Comparison of ENCODE assay signal across 10 cellular contexts in the genomic region with DNA sequence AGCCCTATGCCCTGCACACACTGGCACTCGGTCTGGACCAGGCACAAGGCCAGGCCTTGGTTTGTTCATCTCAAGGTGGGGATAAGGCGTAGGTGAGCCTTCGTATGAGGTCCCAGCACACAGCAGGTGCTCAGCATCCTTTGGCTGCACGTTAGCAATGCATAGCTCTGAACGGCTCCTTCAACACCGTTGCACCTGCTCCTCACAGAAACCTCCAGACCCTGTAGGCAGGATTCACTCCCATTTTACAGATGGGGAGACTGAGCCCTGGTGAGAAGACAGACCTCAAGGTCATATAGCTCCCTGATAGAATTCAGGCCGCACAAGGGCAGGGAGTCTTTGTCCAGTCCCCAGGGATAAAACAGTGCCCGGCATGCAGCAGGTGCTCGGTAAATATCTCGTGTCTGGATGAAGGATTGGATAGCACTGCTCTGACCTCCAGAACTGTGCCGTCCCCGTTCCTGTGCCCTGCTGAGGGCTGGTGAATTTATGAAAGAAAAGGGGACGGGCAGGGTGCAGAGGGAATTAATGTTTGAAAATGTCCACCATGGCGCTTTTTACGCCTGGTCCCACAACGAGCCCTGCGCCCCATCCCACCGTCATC. TPM values are rescaled to one million over a fixed set of nuclear protein-coding genes. Genes with fewer than 3 reads are reported as not detected.
A peak's percentile ranks its signal among the peaks of the same experiment; 100 is the strongest.
DNase-seq lines count a peak whose midpoint lies in the region; ATAC-seq, FAIRE-seq and TF ChIP-seq lines count a peak whose summit lies in the region.
"Had no signal": no experiment of that assay in that cellular context is flagged by ENCODE, and none has a peak within 500 bp of the region (broad histone marks: within the 10 kb centered on the region; RNA-seq: fewer than 3 reads in every experiment).

No MANE protein-coding gene starts in this region.

- peaks cover 5% of the 10 kb centered on the region; the same call in 1 of the 2 replicates for H3K4me1 ChIP-seq in ES-I3 (ENCODE audit: insufficient read depth, low read length)
- H3K4me1 ChIP-seq in iPS-15b (ENCODE audit: control insufficient read depth, insufficient read depth, low read length) = peaks cover 2% of the 10 kb centered on the region
- H3K4me1 ChIP-seq in gastrocnemius medialis = no peaks in the 10 kb centered on the region
- no peaks in the 10 kb centered on the region for H3K4me1 ChIP-seq in small intestine (ENCODE audit: control insufficient read depth in 2 of 2, insufficient read depth in 1 of 2, low read depth in 1 of 2, low read length in 1 of 2)

- TF ChIP-seq POLR2A in gastrocnemius medialis (IDR thresholded peaks at IDR 0.05) = no peak

- no peak for TF ChIP-seq CTCF in gastrocnemius medialis (IDR thresholded peaks at IDR 0.05 in 4 of 5, conservative IDR thresholded peaks at IDR 0.05 in 1 of 5)

- 36 to 52% (median 43%) methylated on average over 18 of the region's 18 CpGs for WGBS in small intestine, 3 donors

- peaks cover 52% of the 10 kb centered on the region for H3K27me3 ChIP-seq in iPS-15b (ENCODE audit: control insufficient read depth, insufficient read depth, low read length)
- peaks cover 33 to 43% (median 36%) of the 10 kb centered on the region in 3 donors for H3K27me3 ChIP-seq in gastrocnemius medialis
- peaks cover 15 to 20% of the 10 kb centered on the region in 2 donors for H3K27me3 ChIP-seq in small intestine (ENCODE audit: control insufficient read depth in 2 of 2, insufficient read depth in 2 of 2, low read length in 2 of 2)

- no peak for FAIRE-seq in small intestine (lab: Jason Lieb, UNC)

- H3K27ac ChIP-seq in angular gyrus (ENCODE audit: low read depth, low read length) = peak overlapping the region; percentile 94
- no peak overlapping the region for H3K27ac ChIP-seq in gastrocnemius medialis
- no peak overlapping the region for H3K27ac ChIP-seq in small intestine (ENCODE audit: low read depth in 1 of 2, low read length in 1 of 2)

- DNase-seq in gastrocnemius medialis (no peak), small intestine (no peak), KG1 (lab: John Stamatoyannopoulos, UW) (no peak)

- intact Hi-C loops in gastrocnemius medialis (cut with DNase I; ENCODE audit: low total_unique reads) = no loop called here

- ATAC-seq in gastrocnemius medialis (no peak), HG03280 (IDR thresholded peaks at IDR 0.05; ENCODE audit: unreplicated experiment) (no peak), GM21723 (IDR thresholded peaks at IDR 0.05; ENCODE audit: unreplicated experiment) (no peak)

- peak overlapping the region; percentile 69 for H3K9ac ChIP-seq in ES-I3 (ENCODE audit: low read depth, low read length)
- H3K9ac ChIP-seq in iPS-15b (ENCODE audit: low read depth, low read length) = peak overlapping the region; percentile 60

- in situ Hi-C loops in gastrocnemius medialis (cut with MboI; ENCODE audit: low sequenced_read_pairs in 4 of 4) = no loop called here

- H3K36me3 ChIP-seq in ES-I3 (ENCODE audit: insufficient read depth, low read length) (no peaks in the 10 kb centered on the region), iPS-15b (ENCODE audit: control insufficient read depth, insufficient read depth, low read length) (no peaks in the 10 kb centered on the region), gastrocnemius medialis (no peaks in the 10 kb centered on the region), small intestine (ENCODE audit: control insufficient read depth in 2 of 2, insufficient read depth in 2 of 2, low read length in 2 of 2) (no peaks in the 10 kb centered on the region)

- H3K9me3 ChIP-seq in ES-I3 (ENCODE audit: control insufficient read depth, insufficient read depth, low read length) (no peaks in the 10 kb centered on the region), iPS-15b (ENCODE audit: control insufficient read depth, insufficient read depth, low read length) (no peaks in the 10 kb centered on the region), gastrocnemius medialis (no peaks in the 10 kb centered on the region), small intestine (ENCODE audit: control insufficient read depth, low read depth) (no peaks in the 10 kb centered on the region)

- H3K4me3 ChIP-seq in iPS-15b (ENCODE audit: low read depth, low read length) (peak overlapping the region; percentile 56), gastrocnemius medialis (peak overlapping the region; percentile 47 to 53 (median 50)), small intestine (ENCODE audit: low read depth in 1 of 2, low read length in 2 of 2) (no peak overlapping the region)

RNA-seq across cellular contexts. Expression of a gene that starts 2.4 kb away (rescaled TPM):
- total RNA-seq in gastrocnemius medialis = 1 to 10 TPM in 1 of 4 donors, under 1 TPM in 3; 0.44 to 2.7 (median 0.62) TPM
- 1 to 10 TPM in 1 of 3 donors, under 1 TPM in 1, not detected in 1; 0.81 to 2.3 TPM for polyA plus RNA-seq in small intestine
- total RNA-seq: kidney epithelial cell; T-helper 2 cell treated with Interferon-gamma antibody and Interleukin-4, amounts not matched to agents 100 ng/mL and 5 ng/mL, for 36 hours had no signal

Comparison
In these comparisons a context has a peak if more than half of its experiments do, and no peak if none do; other contexts are left out.
1. H3K4me3 ChIP-seq: peak in iPS-15b (single experiment) and gastrocnemius medialis (4 of 4); none in small intestine (0 of 2).